Comparison of ENCODE assay signal across 1 cellular context in the genomic region with DNA sequence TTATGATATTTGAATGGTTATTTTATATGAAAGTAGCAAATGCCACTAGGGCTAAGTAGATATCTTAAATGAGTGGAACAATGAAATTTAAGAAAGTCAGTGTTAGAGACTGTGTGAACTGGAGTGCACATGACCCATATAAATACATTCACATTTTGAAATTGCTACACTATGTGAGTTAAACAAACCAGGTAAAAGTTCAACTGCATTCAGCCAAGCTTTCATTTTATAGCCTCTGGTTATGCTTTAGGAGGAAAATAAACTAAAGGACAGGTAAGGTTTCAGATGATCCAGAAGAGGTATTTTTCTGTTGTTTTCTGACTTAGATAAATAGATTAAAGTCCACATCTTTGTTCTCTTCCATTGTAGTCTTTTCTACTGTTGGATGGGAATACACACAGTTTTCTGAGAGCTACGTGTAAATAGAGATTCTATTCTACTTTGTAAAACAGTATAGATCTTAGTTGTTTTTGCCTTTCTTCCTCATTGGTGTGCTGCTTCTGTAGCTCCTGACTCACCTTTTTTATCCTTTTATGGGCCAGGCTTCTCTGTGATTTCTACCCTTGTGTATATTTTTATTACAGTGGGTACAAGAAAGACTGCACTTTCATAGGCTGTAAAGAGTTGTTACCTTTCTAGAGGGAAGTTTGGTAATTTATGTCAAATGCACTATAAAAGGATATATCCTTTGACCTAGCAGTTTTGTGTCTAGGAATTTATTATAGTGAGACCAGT.
TF ChIP-seq lines count a peak whose summit lies in the region.

No MANE protein-coding gene starts in this region.

TF ChIP-seq in HepG2, 621 proteins besides CTCF, POLR2A, EP300 and RAD21 (continued from another document and continues in another):
- TF ChIP-seq, protein P1, sequence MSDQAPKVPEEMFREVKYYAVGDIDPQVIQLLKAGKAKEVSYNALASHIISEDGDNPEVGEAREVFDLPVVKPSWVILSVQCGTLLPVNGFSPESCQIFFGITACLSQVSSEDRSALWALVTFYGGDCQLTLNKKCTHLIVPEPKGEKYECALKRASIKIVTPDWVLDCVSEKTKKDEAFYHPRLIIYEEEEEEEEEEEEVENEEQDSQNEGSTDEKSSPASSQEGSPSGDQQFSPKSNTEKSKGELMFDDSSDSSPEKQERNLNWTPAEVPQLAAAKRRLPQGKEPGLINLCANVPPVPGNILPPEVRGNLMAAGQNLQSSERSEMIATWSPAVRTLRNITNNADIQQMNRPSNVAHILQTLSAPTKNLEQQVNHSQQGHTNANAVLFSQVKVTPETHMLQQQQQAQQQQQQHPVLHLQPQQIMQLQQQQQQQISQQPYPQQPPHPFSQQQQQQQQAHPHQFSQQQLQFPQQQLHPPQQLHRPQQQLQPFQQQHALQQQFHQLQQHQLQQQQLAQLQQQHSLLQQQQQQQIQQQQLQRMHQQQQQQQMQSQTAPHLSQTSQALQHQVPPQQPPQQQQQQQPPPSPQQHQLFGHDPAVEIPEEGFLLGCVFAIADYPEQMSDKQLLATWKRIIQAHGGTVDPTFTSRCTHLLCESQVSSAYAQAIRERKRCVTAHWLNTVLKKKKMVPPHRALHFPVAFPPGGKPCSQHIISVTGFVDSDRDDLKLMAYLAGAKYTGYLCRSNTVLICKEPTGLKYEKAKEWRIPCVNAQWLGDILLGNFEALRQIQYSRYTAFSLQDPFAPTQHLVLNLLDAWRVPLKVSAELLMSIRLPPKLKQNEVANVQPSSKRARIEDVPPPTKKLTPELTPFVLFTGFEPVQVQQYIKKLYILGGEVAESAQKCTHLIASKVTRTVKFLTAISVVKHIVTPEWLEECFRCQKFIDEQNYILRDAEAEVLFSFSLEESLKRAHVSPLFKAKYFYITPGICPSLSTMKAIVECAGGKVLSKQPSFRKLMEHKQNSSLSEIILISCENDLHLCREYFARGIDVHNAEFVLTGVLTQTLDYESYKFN (CRISPR knock-in tag; conservative IDR thresholded peaks at IDR 0.05) = peak; percentile 42; the same call in 1 of the 2 replicates
- TF ChIP-seq NONO (IDR thresholded peaks at IDR 0.05) (no peak), NONO (CRISPR knock-in tag; conservative IDR thresholded peaks at IDR 0.05) (no peak), FOXP1 (IDR thresholded peaks at IDR 0.05) (no peak), FOXP1 (CRISPR knock-in tag; IDR thresholded peaks at IDR 0.05) (peak; percentile 54; the same call in 1 of the 2 replicates), ZZZ3 (CRISPR knock-in tag; IDR thresholded peaks at IDR 0.05; ENCODE audit: borderline replicate concordance) (no peak), ZNF20 (CRISPR knock-in tag; IDR thresholded peaks at IDR 0.05) (no peak), HNRNPK (IDR thresholded peaks at IDR 0.05; ENCODE audit: low read depth, low read length, poor library complexity, severe bottlenecking) (no peak), SRSF9 (IDR thresholded peaks at IDR 0.05; ENCODE audit: borderline replicate concordance, insufficient read depth, low read depth, low read length, poor library complexity, severe bottlenecking) (no peak), RORA (CRISPR knock-in tag; IDR thresholded peaks at IDR 0.05) (no peak), HNRNPH1 (optimal IDR thresholded peaks at IDR 0.05; ENCODE audit: low read depth, low read length) (no peak), NKX3-1 (CRISPR knock-in tag; IDR thresholded peaks at IDR 0.05) (no peak), RFX1 (IDR thresholded peaks at IDR 0.05) (no peak), SOX5 (CRISPR knock-in tag; IDR thresholded peaks at IDR 0.05; ENCODE audit: borderline replicate concordance) (peak; percentile 96), ZNF430 (CRISPR knock-in tag; IDR thresholded peaks at IDR 0.05) (no peak), ZNF343 (CRISPR knock-in tag; IDR thresholded peaks at IDR 0.05) (no peak), ZNF326 (CRISPR knock-in tag; IDR thresholded peaks at IDR 0.05; ENCODE audit: borderline replicate concordance) (no peak), ZBTB8A (CRISPR knock-in tag; IDR thresholded peaks at IDR 0.05; ENCODE audit: borderline replicate concordance, low read depth) (no peak), ZNF572 (CRISPR knock-in tag; IDR thresholded peaks at IDR 0.05) (no peak), ATAD3A (CRISPR knock-in tag; IDR thresholded peaks at IDR 0.05) (no peak), CREM (IDR thresholded peaks at IDR 0.05) (no peak), CREM (CRISPR knock-in tag; IDR thresholded peaks at IDR 0.05) (no peak), CHD4 (IDR thresholded peaks at IDR 0.05; ENCODE audit: borderline replicate concordance, low read length) (no peak), ZNF7 (CRISPR knock-in tag; IDR thresholded peaks at IDR 0.05) (no peak), SAP130 (CRISPR knock-in tag; IDR thresholded peaks at IDR 0.05; ENCODE audit: low read depth) (no peak), SP140L (CRISPR knock-in tag; IDR thresholded peaks at IDR 0.05; ENCODE audit: borderline replicate concordance) (no peak), LCORL (IDR thresholded peaks at IDR 0.05) (no peak), LCORL (CRISPR knock-in tag; IDR thresholded peaks at IDR 0.05) (no peak), PRPF4 (IDR thresholded peaks at IDR 0.05; ENCODE audit: low read depth, low read length, poor library complexity, severe bottlenecking) (no peak)
- TF ChIP-seq, protein P2, sequence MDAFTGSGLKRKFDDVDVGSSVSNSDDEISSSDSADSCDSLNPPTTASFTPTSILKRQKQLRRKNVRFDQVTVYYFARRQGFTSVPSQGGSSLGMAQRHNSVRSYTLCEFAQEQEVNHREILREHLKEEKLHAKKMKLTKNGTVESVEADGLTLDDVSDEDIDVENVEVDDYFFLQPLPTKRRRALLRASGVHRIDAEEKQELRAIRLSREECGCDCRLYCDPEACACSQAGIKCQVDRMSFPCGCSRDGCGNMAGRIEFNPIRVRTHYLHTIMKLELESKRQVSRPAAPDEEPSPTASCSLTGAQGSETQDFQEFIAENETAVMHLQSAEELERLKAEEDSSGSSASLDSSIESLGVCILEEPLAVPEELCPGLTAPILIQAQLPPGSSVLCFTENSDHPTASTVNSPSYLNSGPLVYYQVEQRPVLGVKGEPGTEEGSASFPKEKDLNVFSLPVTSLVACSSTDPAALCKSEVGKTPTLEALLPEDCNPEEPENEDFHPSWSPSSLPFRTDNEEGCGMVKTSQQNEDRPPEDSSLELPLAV (CRISPR knock-in tag; conservative IDR thresholded peaks at IDR 0.05; ENCODE audit: low read depth) = no peak
- TF ChIP-seq, protein P3, sequence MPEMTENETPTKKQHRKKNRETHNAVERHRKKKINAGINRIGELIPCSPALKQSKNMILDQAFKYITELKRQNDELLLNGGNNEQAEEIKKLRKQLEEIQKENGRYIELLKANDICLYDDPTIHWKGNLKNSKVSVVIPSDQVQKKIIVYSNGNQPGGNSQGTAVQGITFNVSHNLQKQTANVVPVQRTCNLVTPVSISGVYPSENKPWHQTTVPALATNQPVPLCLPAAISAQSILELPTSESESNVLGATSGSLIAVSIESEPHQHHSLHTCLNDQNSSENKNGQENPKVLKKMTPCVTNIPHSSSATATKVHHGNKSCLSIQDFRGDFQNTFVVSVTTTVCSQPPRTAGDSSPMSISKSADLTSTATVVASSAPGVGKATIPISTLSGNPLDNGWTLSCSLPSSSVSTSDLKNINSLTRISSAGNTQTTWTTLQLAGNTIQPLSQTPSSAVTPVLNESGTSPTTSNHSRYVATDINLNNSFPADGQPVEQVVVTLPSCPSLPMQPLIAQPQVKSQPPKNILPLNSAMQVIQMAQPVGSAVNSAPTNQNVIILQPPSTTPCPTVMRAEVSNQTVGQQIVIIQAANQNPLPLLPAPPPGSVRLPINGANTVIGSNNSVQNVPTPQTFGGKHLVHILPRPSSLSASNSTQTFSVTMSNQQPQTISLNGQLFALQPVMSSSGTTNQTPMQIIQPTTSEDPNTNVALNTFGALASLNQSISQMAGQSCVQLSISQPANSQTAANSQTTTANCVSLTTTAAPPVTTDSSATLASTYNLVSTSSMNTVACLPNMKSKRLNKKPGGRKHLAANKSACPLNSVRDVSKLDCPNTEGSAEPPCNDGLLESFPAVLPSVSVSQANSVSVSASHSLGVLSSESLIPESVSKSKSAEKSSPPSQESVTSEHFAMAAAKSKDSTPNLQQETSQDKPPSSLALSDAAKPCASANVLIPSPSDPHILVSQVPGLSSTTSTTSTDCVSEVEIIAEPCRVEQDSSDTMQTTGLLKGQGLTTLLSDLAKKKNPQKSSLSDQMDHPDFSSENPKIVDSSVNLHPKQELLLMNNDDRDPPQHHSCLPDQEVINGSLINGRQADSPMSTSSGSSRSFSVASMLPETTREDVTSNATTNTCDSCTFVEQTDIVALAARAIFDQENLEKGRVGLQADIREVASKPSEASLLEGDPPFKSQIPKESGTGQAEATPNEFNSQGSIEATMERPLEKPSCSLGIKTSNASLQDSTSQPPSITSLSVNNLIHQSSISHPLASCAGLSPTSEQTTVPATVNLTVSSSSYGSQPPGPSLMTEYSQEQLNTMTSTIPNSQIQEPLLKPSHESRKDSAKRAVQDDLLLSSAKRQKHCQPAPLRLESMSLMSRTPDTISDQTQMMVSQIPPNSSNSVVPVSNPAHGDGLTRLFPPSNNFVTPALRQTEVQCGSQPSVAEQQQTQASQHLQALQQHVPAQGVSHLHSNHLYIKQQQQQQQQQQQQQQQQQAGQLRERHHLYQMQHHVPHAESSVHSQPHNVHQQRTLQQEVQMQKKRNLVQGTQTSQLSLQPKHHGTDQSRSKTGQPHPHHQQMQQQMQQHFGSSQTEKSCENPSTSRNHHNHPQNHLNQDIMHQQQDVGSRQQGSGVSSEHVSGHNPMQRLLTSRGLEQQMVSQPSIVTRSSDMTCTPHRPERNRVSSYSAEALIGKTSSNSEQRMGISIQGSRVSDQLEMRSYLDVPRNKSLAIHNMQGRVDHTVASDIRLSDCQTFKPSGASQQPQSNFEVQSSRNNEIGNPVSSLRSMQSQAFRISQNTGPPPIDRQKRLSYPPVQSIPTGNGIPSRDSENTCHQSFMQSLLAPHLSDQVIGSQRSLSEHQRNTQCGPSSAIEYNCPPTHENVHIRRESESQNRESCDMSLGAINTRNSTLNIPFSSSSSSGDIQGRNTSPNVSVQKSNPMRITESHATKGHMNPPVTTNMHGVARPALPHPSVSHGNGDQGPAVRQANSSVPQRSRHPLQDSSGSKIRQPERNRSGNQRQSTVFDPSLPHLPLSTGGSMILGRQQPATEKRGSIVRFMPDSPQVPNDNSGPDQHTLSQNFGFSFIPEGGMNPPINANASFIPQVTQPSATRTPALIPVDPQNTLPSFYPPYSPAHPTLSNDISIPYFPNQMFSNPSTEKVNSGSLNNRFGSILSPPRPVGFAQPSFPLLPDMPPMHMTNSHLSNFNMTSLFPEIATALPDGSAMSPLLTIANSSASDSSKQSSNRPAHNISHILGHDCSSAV (CRISPR knock-in tag; IDR thresholded peaks at IDR 0.05; ENCODE audit: borderline replicate concordance) = no peak
- TF ChIP-seq, protein P4, sequence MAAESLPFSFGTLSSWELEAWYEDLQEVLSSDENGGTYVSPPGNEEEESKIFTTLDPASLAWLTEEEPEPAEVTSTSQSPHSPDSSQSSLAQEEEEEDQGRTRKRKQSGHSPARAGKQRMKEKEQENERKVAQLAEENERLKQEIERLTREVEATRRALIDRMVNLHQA (CRISPR knock-in tag; IDR thresholded peaks at IDR 0.05) = no peak
- TF ChIP-seq, protein P5, sequence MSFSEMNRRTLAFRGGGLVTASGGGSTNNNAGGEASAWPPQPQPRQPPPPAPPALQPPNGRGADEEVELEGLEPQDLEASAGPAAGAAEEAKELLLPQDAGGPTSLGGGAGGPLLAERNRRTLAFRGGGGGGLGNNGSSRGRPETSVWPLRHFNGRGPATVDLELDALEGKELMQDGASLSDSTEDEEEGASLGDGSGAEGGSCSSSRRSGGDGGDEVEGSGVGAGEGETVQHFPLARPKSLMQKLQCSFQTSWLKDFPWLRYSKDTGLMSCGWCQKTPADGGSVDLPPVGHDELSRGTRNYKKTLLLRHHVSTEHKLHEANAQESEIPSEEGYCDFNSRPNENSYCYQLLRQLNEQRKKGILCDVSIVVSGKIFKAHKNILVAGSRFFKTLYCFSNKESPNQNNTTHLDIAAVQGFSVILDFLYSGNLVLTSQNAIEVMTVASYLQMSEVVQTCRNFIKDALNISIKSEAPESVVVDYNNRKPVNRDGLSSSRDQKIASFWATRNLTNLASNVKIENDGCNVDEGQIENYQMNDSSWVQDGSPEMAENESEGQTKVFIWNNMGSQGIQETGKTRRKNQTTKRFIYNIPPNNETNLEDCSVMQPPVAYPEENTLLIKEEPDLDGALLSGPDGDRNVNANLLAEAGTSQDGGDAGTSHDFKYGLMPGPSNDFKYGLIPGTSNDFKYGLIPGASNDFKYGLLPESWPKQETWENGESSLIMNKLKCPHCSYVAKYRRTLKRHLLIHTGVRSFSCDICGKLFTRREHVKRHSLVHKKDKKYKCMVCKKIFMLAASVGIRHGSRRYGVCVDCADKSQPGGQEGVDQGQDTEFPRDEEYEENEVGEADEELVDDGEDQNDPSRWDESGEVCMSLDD (CRISPR knock-in tag; IDR thresholded peaks at IDR 0.05; ENCODE audit: borderline replicate concordance) = no peak
- TF ChIP-seq, protein P6, sequence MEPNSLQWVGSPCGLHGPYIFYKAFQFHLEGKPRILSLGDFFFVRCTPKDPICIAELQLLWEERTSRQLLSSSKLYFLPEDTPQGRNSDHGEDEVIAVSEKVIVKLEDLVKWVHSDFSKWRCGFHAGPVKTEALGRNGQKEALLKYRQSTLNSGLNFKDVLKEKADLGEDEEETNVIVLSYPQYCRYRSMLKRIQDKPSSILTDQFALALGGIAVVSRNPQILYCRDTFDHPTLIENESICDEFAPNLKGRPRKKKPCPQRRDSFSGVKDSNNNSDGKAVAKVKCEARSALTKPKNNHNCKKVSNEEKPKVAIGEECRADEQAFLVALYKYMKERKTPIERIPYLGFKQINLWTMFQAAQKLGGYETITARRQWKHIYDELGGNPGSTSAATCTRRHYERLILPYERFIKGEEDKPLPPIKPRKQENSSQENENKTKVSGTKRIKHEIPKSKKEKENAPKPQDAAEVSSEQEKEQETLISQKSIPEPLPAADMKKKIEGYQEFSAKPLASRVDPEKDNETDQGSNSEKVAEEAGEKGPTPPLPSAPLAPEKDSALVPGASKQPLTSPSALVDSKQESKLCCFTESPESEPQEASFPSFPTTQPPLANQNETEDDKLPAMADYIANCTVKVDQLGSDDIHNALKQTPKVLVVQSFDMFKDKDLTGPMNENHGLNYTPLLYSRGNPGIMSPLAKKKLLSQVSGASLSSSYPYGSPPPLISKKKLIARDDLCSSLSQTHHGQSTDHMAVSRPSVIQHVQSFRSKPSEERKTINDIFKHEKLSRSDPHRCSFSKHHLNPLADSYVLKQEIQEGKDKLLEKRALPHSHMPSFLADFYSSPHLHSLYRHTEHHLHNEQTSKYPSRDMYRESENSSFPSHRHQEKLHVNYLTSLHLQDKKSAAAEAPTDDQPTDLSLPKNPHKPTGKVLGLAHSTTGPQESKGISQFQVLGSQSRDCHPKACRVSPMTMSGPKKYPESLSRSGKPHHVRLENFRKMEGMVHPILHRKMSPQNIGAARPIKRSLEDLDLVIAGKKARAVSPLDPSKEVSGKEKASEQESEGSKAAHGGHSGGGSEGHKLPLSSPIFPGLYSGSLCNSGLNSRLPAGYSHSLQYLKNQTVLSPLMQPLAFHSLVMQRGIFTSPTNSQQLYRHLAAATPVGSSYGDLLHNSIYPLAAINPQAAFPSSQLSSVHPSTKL (CRISPR knock-in tag; IDR thresholded peaks at IDR 0.05) = peak; percentile 61
- TF ChIP-seq, protein P7, sequence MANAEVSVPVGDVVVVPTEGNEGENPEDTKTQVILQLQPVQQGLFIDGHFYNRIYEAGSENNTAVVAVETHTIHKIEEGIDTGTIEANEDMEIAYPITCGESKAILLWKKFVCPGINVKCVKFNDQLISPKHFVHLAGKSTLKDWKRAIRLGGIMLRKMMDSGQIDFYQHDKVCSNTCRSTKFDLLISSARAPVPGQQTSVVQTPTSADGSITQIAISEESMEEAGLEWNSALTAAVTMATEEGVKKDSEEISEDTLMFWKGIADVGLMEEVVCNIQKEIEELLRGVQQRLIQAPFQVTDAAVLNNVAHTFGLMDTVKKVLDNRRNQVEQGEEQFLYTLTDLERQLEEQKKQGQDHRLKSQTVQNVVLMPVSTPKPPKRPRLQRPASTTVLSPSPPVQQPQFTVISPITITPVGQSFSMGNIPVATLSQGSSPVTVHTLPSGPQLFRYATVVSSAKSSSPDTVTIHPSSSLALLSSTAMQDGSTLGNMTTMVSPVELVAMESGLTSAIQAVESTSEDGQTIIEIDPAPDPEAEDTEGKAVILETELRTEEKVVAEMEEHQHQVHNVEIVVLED (CRISPR knock-in tag; IDR thresholded peaks at IDR 0.05; ENCODE audit: borderline replicate concordance) = no peak
